1 cellular context compared by ENCODE assay signal in genomic region chr20:25300496-25301170, GRCh38.
TF ChIP-seq lines count a peak whose summit lies in the region.

No MANE protein-coding gene starts in this region.

TF ChIP-seq in HepG2, 621 proteins besides CTCF, POLR2A, EP300 and RAD21:
- TF ChIP-seq AGO2 (optimal IDR thresholded peaks at IDR 0.05; ENCODE audit: low read depth, low read length) (peak; percentile 93), NR2C2 (CRISPR knock-in tag; IDR thresholded peaks at IDR 0.05; ENCODE audit: borderline replicate concordance) (no peak), SSRP1 (CRISPR knock-in tag; IDR thresholded peaks at IDR 0.05) (no peak), HNRNPLL (IDR thresholded peaks at IDR 0.05; ENCODE audit: low read depth, low read length, poor library complexity, severe bottlenecking) (peak; percentile 36), AGO1 (IDR thresholded peaks at IDR 0.05; ENCODE audit: low read depth, low read length, poor library complexity, severe bottlenecking) (peak; percentile 66)
TF ChIP-seq in HepG2: peak in this region for 3.
